Comparison of ENCODE assay signal across 10 cellular contexts in the genomic region with DNA sequence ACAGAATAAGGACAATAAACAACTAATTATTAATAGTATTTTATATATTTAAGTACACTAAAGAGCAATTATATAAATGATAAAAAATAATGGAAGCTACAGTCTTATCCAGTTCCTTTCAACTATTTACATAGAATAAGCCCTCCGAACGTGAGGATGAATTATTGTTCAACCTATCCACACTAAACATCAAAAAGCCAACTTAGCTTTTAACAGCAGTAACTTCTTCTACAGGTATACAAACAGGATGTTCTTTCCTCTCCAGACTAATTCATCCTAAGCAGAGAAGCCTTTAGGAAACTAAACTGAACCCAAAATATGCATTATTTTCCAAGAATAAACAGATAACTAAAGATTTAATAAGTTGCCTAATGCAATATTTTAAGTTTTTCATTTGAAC. TPM values are rescaled to one million over a fixed set of nuclear protein-coding genes. Genes with fewer than 3 reads are reported as not detected.
DNase-seq lines count a peak whose midpoint lies in the region; ATAC-seq and TF ChIP-seq lines count a peak whose summit lies in the region.
"Had no signal": no experiment of that assay in that cellular context is flagged by ENCODE, and none has a peak within 500 bp of the region (broad histone marks: within the 10 kb centered on the region; RNA-seq: fewer than 3 reads in every experiment).

No MANE protein-coding gene starts in this region.

- peak overlapping the region; percentile 97 to 100 (median 98) for H3K4me3 Mint-ChIP-seq in naive thymus-derived CD8-positive, alpha-beta T cell

- POLR2A ChIA-PET in naive thymus-derived CD8-positive, alpha-beta T cell (lab: Charles Lee): interaction anchor here (1.0 to 3.6 kb wide), 10 partner anchors 14 to 163 kb away, joined by 3 to 36 read pairs (median 6); a partner anchor contains a TSS
- POLR2A ChIA-PET in RWPE1 (lab: Yijun Ruan, JAX; ENCODE audit: low non-redundant PET): no interaction called here

- no peak for TF ChIP-seq POLR2A in breast epithelium (IDR thresholded peaks at IDR 0.05)

- H3K36me3 ChIP-seq in left ventricle myocardium inferior (peaks cover 18% of the 10 kb centered on the region), breast epithelium (no peaks in the 10 kb centered on the region)

- peaks cover 15 to 30% (median 28%) of the 10 kb centered on the region in 4 donors for H3K4me1 Mint-ChIP-seq in naive thymus-derived CD8-positive, alpha-beta T cell

- H3K4me3 ChIP-seq in left ventricle myocardium inferior (peak overlapping the region; percentile 97), breast epithelium (peak overlapping the region; percentile 76 to 99 (median 86))
- H3K4me3 ChIP-seq: mucosa of descending colon had no signal

- peaks cover 81% of the 10 kb centered on the region for H3K4me1 ChIP-seq in left ventricle myocardium inferior
- peaks cover 0 to 2% of the 10 kb centered on the region in 2 donors for H3K4me1 ChIP-seq in breast epithelium

- TF ChIP-seq CTCF in left ventricle myocardium inferior (IDR thresholded peaks at IDR 0.05; ENCODE audit: borderline replicate concordance) (no peak), breast epithelium (IDR thresholded peaks at IDR 0.05) (no peak), RWPE1 (conservative IDR thresholded peaks at IDR 0.05; ENCODE audit: low read depth) (no peak)

- H3K27me3 Mint-ChIP-seq in naive thymus-derived CD8-positive, alpha-beta T cell: no peaks in the 10 kb centered on the region

- H3K27ac Mint-ChIP-seq in naive thymus-derived CD8-positive, alpha-beta T cell: peak overlapping the region in 7 of 10 donors; percentile 68 to 99 (median 88)

- H3K27me3 ChIP-seq in left ventricle myocardium inferior (ENCODE audit: low read depth) (no peaks in the 10 kb centered on the region), breast epithelium (no peaks in the 10 kb centered on the region)

- ATAC-seq in naive thymus-derived CD8-positive, alpha-beta T cell: no peak
- ATAC-seq in HG03342 (IDR thresholded peaks at IDR 0.05; ENCODE audit: unreplicated experiment): no peak
- ATAC-seq: mucosa of descending colon had no signal

- peaks cover 4 to 22% (median 5%) of the 10 kb centered on the region in 3 donors for H3K36me3 Mint-ChIP-seq in naive thymus-derived CD8-positive, alpha-beta T cell

- no peaks in the 10 kb centered on the region for H3K9me3 Mint-ChIP-seq in naive thymus-derived CD8-positive, alpha-beta T cell

- DNase-seq in left ventricle myocardium inferior: no peak
- DNase-seq in cardiac septum (ENCODE audit: low spot score): no peak
- no peak for DNase-seq in breast epithelium (ENCODE audit: low spot score in 2 of 2)
- DNase-seq in naive thymus-derived CD8-positive, alpha-beta T cell: no peak
- no peak for DNase-seq in head of caudate nucleus
- no peak for DNase-seq in NCI-H128 (lab: John Stamatoyannopoulos, UW; ENCODE audit: unreplicated experiment)
- DNase-seq in RWPE1 (ENCODE audit: low spot score): no peak
- DNase-seq: mucosa of descending colon, NCI-H2227 treated with DMSO at 0.1 percent for 48 hours had no signal

- intact Hi-C loops in left ventricle myocardium inferior (cut with micrococcal nuclease) (loop anchor here (5.0 kb wide), 1 partner anchor 104 kb away; no protein-coding TSS in a partner anchor), cardiac septum (cut with DNase I) (no loop called here), breast epithelium (cut with DNase I; ENCODE audit: low total_unique reads) (loop anchor here (2.0 to 5.0 kb wide), 2 partner anchors 44 to 866 kb away; no protein-coding TSS in a partner anchor), head of caudate nucleus (cut with DNase I) (no loop called here)

- H3K27ac ChIP-seq in left ventricle myocardium inferior (replicated peaks) (peak overlapping the region; percentile 99), breast epithelium (peak overlapping the region in 1 of 2 donors; percentile 94), RWPE1 (no peak overlapping the region)

- H3K9me3 ChIP-seq in left ventricle myocardium inferior (replicated peaks): no peaks in the 10 kb centered on the region
- H3K9me3 ChIP-seq in breast epithelium: no peaks in the 10 kb centered on the region
- H3K9me3 ChIP-seq: mucosa of descending colon had no signal

- CTCF ChIA-PET in RWPE1 (lab: Yijun Ruan, JAX): no interaction called here

RNA-seq across cellular contexts. Expression of a gene that starts 2.3 kb away (rescaled TPM):
- total RNA-seq in left ventricle myocardium inferior (101 TPM), cardiac septum (29.7 TPM), breast epithelium (100 to 1,000 TPM; 167 to 970 (median 266) TPM)
- total RNA-seq in naive thymus-derived CD8-positive, alpha-beta T cell: 10 to 100 TPM; 75.4 to 79.1 TPM
- 100 to 1,000 TPM; 108 to 297 (median 154) TPM for polyA plus RNA-seq in naive thymus-derived CD8-positive, alpha-beta T cell

RNA-seq across cellular contexts. Expression of a gene that starts 50.4 kb away (rescaled TPM):
- not detected for total RNA-seq in left ventricle myocardium inferior
- total RNA-seq in cardiac septum: 0.22 TPM
- 1 to 10 TPM in 1 of 3 donors, under 1 TPM in 2; 0.29 to 1.4 (median 0.33) TPM for total RNA-seq in breast epithelium
- 1 to 10 TPM; 1.9 to 2.0 TPM for total RNA-seq in naive thymus-derived CD8-positive, alpha-beta T cell
- 1 to 10 TPM in 2 of 3 donors, under 1 TPM in 1; 0.30 to 1.3 (median 1.2) TPM for polyA plus RNA-seq in naive thymus-derived CD8-positive, alpha-beta T cell

Comparison
In these comparisons a context has a peak if more than half of its experiments do, and no peak if none do; other contexts are left out.
1. intact Hi-C loops: an anchor here in left ventricle myocardium inferior (5.0 kb wide) and breast epithelium (2.0 to 5.0 kb wide); none called in cardiac septum and head of caudate nucleus.